In genomic region chr2:46194856-46195255, GRCh38 we compare ENCODE assay signal across 33 cellular contexts.
"Had no signal": no experiment of that assay in that cellular context is flagged by ENCODE, and none has a peak within 500 bp of the region (broad histone marks: within the 10 kb centered on the region; RNA-seq: fewer than 3 reads in every experiment).

No MANE protein-coding gene starts in this region.

- H3K27me3 ChIP-seq: colonic mucosa, gastrocnemius medialis, hepatocyte, neural progenitor cell, ovary, sigmoid colon, testis, tibial artery, vagina had no signal

- H3K4me3 ChIP-seq: colonic mucosa, gastrocnemius medialis, hepatocyte, lung, mucosa of descending colon, neural progenitor cell, ovary, psoas muscle, sigmoid colon, testis, tibial artery, vagina had no signal

- H3K4me1 Mint-ChIP-seq: endodermal cell; memory B cell; neural progenitor cell; stimulated activated memory B cell treated with anti-CD40 and anti-IgM and Interleukin-4, amounts not matched to agents 10 μg/mL and 1 μg/mL and 100 μg/mL, for 72 hours had no signal

- H3K9me3 Mint-ChIP-seq: dendritic cell treated with granulocyte-macrophage colony-stimulating factor and Interleukin-4, amounts not matched to agents 40 ng/mL and 50 ng/mL, for 4 days; endodermal cell; memory B cell; mesothelial cell of epicardium; naive B cell; natural killer cell treated with Interleukin-12 subunit alpha and Interleukin-12 subunit beta and Interleukin-15 and Interleukin-18, amount 100 ng/mL, for 72 hours; neural progenitor cell; stimulated activated memory B cell treated with anti-CD40 and anti-IgM and Interleukin-4, amounts not matched to agents 10 μg/mL and 1 μg/mL and 100 μg/mL, for 72 hours had no signal

- H2AFZ ChIP-seq: hepatocyte, neural progenitor cell had no signal

- ATAC-seq: esophagus mucosa; gastrocnemius medialis; left lobe of liver; mucosa of descending colon; natural killer cell treated with Interleukin-12 subunit alpha and Interleukin-12 subunit beta and Interleukin-15 and Interleukin-18, amount 100 ng/mL, for 72 hours; psoas muscle; right cardiac atrium; stimulated activated memory B cell treated with anti-CD40 and anti-IgM and Interleukin-4, amounts not matched to agents 10 μg/mL and 1 μg/mL and 100 μg/mL, for 72 hours; stimulated activated naive CD8-positive, alpha-beta T cell treated with anti-CD3 and anti-CD28 coated beads, Interleukin-15, Interleukin-2, amounts not matched to agents 100 U/mL and 50 U/mL, for 24 hours had no signal

- H3K27ac Mint-ChIP-seq: dendritic cell treated with granulocyte-macrophage colony-stimulating factor and Interleukin-4, amounts not matched to agents 40 ng/mL and 50 ng/mL, for 4 days; endodermal cell; memory B cell; mesothelial cell of epicardium; naive B cell; natural killer cell treated with Interleukin-12 subunit alpha and Interleukin-12 subunit beta and Interleukin-15 and Interleukin-18, amount 100 ng/mL, for 72 hours; stimulated activated memory B cell treated with anti-CD40 and anti-IgM and Interleukin-4, amounts not matched to agents 10 μg/mL and 1 μg/mL and 100 μg/mL, for 72 hours had no signal

- H3K36me3 Mint-ChIP-seq: memory B cell; mesothelial cell of epicardium; naive B cell; natural killer cell treated with Interleukin-12 subunit alpha and Interleukin-12 subunit beta and Interleukin-15 and Interleukin-18, amount 100 ng/mL, for 72 hours; neural progenitor cell; stimulated activated memory B cell treated with anti-CD40 and anti-IgM and Interleukin-4, amounts not matched to agents 10 μg/mL and 1 μg/mL and 100 μg/mL, for 72 hours had no signal

- H3K27ac ChIP-seq: colonic mucosa, epithelial cell of prostate, gastrocnemius medialis, hepatocyte, neural progenitor cell, ovary, psoas muscle, sigmoid colon, testis, tibial artery, vagina had no signal

- H3K4me1 ChIP-seq: colonic mucosa, neural progenitor cell, psoas muscle, testis, tibial artery had no signal

- H3K9ac ChIP-seq: neural progenitor cell had no signal

- DNase-seq: colonic mucosa; effector CD8-positive, alpha-beta T cell; endodermal cell; foreskin fibroblast; gastrocnemius medialis; head of caudate nucleus; kidney; mucosa of descending colon; naive B cell; nucleus accumbens; ovary; posterior cingulate gyrus; psoas muscle; right cardiac atrium; sigmoid colon; stimulated activated CD4-positive, alpha-beta T cell treated with anti-CD3 and anti-CD28 coated beads, Interleukin-2, amount 100 ng/mL, for 24 hours; stimulated activated CD4-positive, alpha-beta T cell treated with anti-CD3 and anti-CD28 coated beads, Interleukin-4, amount 100 ng/mL, for 24 hours; stimulated activated naive CD8-positive, alpha-beta T cell treated with anti-CD3 and anti-CD28 coated beads, Interleukin-15, Interleukin-2, amounts not matched to agents 100 U/mL and 50 U/mL, for 24 hours; substantia nigra; testis; tibial artery had no signal

- H3K27me3 Mint-ChIP-seq: memory B cell; naive B cell; natural killer cell treated with Interleukin-12 subunit alpha and Interleukin-12 subunit beta and Interleukin-15 and Interleukin-18, amount 100 ng/mL, for 72 hours; stimulated activated memory B cell treated with anti-CD40 and anti-IgM and Interleukin-4, amounts not matched to agents 10 μg/mL and 1 μg/mL and 100 μg/mL, for 72 hours had no signal

- H3K36me3 ChIP-seq: colonic mucosa, gastrocnemius medialis, neural progenitor cell, ovary, sigmoid colon, tibial artery, vagina had no signal

- H3K4me2 ChIP-seq: hepatocyte, neural progenitor cell had no signal

- H3K4me3 Mint-ChIP-seq: dendritic cell treated with granulocyte-macrophage colony-stimulating factor and Interleukin-4, amounts not matched to agents 40 ng/mL and 50 ng/mL, for 4 days; endodermal cell; memory B cell; mesothelial cell of epicardium; natural killer cell treated with Interleukin-12 subunit alpha and Interleukin-12 subunit beta and Interleukin-15 and Interleukin-18, amount 100 ng/mL, for 72 hours; neural progenitor cell; stimulated activated memory B cell treated with anti-CD40 and anti-IgM and Interleukin-4, amounts not matched to agents 10 μg/mL and 1 μg/mL and 100 μg/mL, for 72 hours had no signal

- FAIRE-seq: kidney had no signal

- H3K9me3 ChIP-seq: colonic mucosa, gastrocnemius medialis, mucosa of descending colon, ovary, psoas muscle, sigmoid colon, testis, tibial artery, vagina had no signal

- H3K79me2 ChIP-seq: hepatocyte had no signal
